8 cellular contexts compared by ENCODE assay signal in genomic region chr1:174953657-174954435, GRCh38.
DNase-seq lines count a peak whose midpoint lies in the region; ATAC-seq, FAIRE-seq and TF ChIP-seq lines count a peak whose summit lies in the region.

No MANE protein-coding gene starts in this region.

- H3K36me3 Mint-ChIP-seq in nephron progenitor cell (ENCODE audit: low read depth): no peaks in the 10 kb centered on the region
- peaks cover 3% of the 10 kb centered on the region for H3K36me3 Mint-ChIP-seq in T-helper 2 cell treated with Interferon-gamma antibody and Interleukin-4, amounts not matched to agents 5 μg/mL and 100 μg/mL, for 36 hours (ENCODE audit: low read depth)

- no peak for TF ChIP-seq CTCF in nephron progenitor cell (IDR thresholded peaks at IDR 0.05)

- H3K27me3 Mint-ChIP-seq in nephron progenitor cell (ENCODE audit: low read depth, poor library complexity): no peaks in the 10 kb centered on the region
- H3K27me3 Mint-ChIP-seq in T-helper 2 cell treated with Interferon-gamma antibody and Interleukin-4, amounts not matched to agents 5 μg/mL and 100 μg/mL, for 36 hours (ENCODE audit: low read depth): no peaks in the 10 kb centered on the region

- peak; percentile 63 for ATAC-seq in HG03432 (IDR thresholded peaks at IDR 0.05; ENCODE audit: unreplicated experiment)

- DNase-seq in GM19239 (ENCODE audit: insufficient read length, low spot score) (no peak), RPMI8226 (peak; percentile 50), nephron progenitor cell (no peak), ACHN (no peak), glomerular visceral epithelial cell (ENCODE audit: extremely low spot score) (no peak), T-helper 1 cell (no peak)
- DNase-seq in T-helper 2 cell treated with Interferon-gamma antibody and Interleukin-4, amounts not matched to agents 5 μg/mL and 100 μg/mL, for 36 hours (ENCODE audit: low spot score): no peak

- in situ Hi-C loops in ACHN (cut with HindIII; ENCODE audit: low pct_ligation_motif_present, low pct_unique_long_range_greater_than_20kb, low sequenced_read_pairs): no loop called here

- H3K4me3 Mint-ChIP-seq in nephron progenitor cell: no peak overlapping the region
- H3K4me3 Mint-ChIP-seq in T-helper 2 cell treated with Interferon-gamma antibody and Interleukin-4, amounts not matched to agents 5 μg/mL and 100 μg/mL, for 36 hours: no peak overlapping the region

- peak overlapping the region; percentile 29 for H3K27ac Mint-ChIP-seq in nephron progenitor cell
- H3K27ac Mint-ChIP-seq in T-helper 2 cell treated with Interferon-gamma antibody and Interleukin-4, amounts not matched to agents 5 μg/mL and 100 μg/mL, for 36 hours: no peak overlapping the region

- FAIRE-seq in GM19239 (lab: Jason Lieb, UNC): peak; percentile 91

- H3K9me3 Mint-ChIP-seq in nephron progenitor cell: no peaks in the 10 kb centered on the region
- no peaks in the 10 kb centered on the region for H3K9me3 Mint-ChIP-seq in T-helper 2 cell treated with Interferon-gamma antibody and Interleukin-4, amounts not matched to agents 5 μg/mL and 100 μg/mL, for 36 hours

- peaks cover 26% of the 10 kb centered on the region for H3K4me1 Mint-ChIP-seq in nephron progenitor cell
- peaks cover 27% of the 10 kb centered on the region for H3K4me1 Mint-ChIP-seq in T-helper 2 cell treated with Interferon-gamma antibody and Interleukin-4, amounts not matched to agents 5 μg/mL and 100 μg/mL, for 36 hours (ENCODE audit: low read depth)
